In the genomic region with DNA sequence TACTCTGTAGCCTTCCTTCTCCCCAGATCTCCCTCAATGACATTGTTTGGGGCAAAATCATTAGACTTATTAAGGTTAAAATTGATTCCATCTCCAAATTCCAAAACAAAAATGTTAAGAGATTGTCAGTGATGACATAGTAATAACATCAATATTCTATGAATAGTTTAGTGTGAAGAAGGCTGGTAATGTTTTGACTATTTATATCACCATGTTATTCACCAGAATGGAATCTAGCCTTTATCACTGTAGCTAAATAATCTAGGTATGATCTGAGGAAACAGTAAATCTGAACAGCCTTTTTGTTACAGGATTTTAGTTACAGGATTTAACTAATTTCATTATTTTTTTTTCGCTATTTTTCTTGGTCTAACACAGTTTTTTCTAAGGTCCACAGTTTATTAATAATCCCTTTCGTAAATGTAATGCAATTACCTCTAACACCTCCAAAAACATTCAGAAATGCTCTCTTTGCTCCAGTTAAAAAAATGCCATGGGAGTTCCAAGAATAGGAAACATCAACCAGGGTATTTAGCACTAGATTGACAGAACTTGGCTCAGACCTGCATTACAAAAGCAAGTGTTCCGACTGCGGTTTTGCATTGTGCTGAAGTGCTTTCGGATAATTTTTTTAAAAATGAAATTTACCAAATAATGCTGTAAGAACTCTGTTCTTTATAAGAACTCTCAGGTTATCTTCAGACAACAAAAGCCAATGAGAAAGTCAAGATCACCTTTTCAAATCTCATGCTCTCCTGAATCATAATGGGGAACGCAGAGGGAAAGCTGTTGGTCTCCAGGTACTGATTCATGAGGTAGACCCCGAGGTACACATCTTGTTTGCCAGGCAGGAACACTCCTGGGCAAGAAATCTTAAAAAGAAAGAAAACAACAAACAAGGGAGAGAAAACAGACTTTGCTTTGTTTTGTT, we compare ENCODE assay signal across 8 cellular contexts. TPM values are rescaled to one million over a fixed set of nuclear protein-coding genes. Genes with fewer than 3 reads are reported as not detected.
DNase-seq lines count a peak whose midpoint lies in the region; FAIRE-seq and TF ChIP-seq lines count a peak whose summit lies in the region.

No MANE protein-coding gene starts in this region.

- H3K27ac ChIP-seq in Karpas-422 (ENCODE audit: low read length) (no peak overlapping the region), mammary epithelial cell (ENCODE audit: insufficient read depth, low read depth, low read length) (peak overlapping the region; percentile 55), mucosa of rectum (ENCODE audit: low read depth in 2 of 2, low read length in 2 of 2) (peak overlapping the region in 1 of 2 donors; percentile 93)

- no peaks in the 10 kb centered on the region for H3K9me2 ChIP-seq in Karpas-422 (replicated peaks; ENCODE audit: insufficient read depth, low read length)

- H3K4me3 ChIP-seq in Karpas-422 (ENCODE audit: low read length) (peak overlapping the region; percentile 79), mammary epithelial cell (replicated peaks in 1 of 3; ENCODE audit: insufficient read depth in 1 of 3, low read depth in 2 of 3, low read length in 3 of 3) (peak overlapping the region; percentile 76 to 92 (median 87)), mucosa of rectum (ENCODE audit: low read length in 2 of 2) (peak overlapping the region; percentile 86 to 93)

- no peak for DNase-seq in GM12892 (ENCODE audit: insufficient read length)
- DNase-seq in Karpas-422 = no peak
- peak; percentile 20 for DNase-seq in mammary epithelial cell
- DNase-seq in retina = no peak
- DNase-seq in medulla oblongata (ENCODE audit: extremely low spot score) = no peak
- DNase-seq in NOMO-1 (lab: John Stamatoyannopoulos, UW; ENCODE audit: unreplicated experiment in 2 of 2) = no peak
- no peak for DNase-seq in DMS 273 treated with DMSO at 0.1 percent for 48 hours (lab: John Stamatoyannopoulos, UW)

- TSS peak; percentile 29 for BruUV-seq in mammary epithelial cell (replicated peaks; lab: Mats Ljungman, UMichigan)

- H3K27me3 ChIP-seq in Karpas-422 (ENCODE audit: low read length) (no peaks in the 10 kb centered on the region), mammary epithelial cell (ENCODE audit: insufficient read depth, low read length) (no peaks in the 10 kb centered on the region), mucosa of rectum (ENCODE audit: control insufficient read depth in 2 of 2, insufficient read depth in 2 of 2, low read length in 2 of 2) (no peaks in the 10 kb centered on the region)

- CTCF ChIA-PET in mammary epithelial cell (lab: Charles Lee; ENCODE audit: low non-redundant PET) = interaction anchor here (0.7 kb wide), 1 partner anchor 57 kb away, joined by 5 read pairs; no protein-coding TSS in a partner anchor

- H2AFZ ChIP-seq in Karpas-422 (ENCODE audit: low read length) (peak overlapping the region; percentile 80), mammary epithelial cell (ENCODE audit: low read depth, low read length) (peak overlapping the region; percentile 94)

- intact Hi-C loops in mammary epithelial cell (cut with micrococcal nuclease) = loop anchor here (1.0 to 10.0 kb wide), 5 partner anchors 18 to 773 kb away; partner anchors contain the start of genes AK3, CDC37L1, JAK2 and PLGRKT

- WGBS in mammary epithelial cell (ENCODE audit: low coverage, missing lambda C conversion rate) = 12% methylated on average over 7 of the region's 7 CpGs

- dilution Hi-C loops in mammary epithelial cell (cut with HindIII; ENCODE audit: low sequenced_read_pairs) = no loop called here

- H3K4me1 ChIP-seq in Karpas-422 (ENCODE audit: low read length) = peaks cover 42% of the 10 kb centered on the region
- peaks cover 46% of the 10 kb centered on the region for H3K4me1 ChIP-seq in mammary epithelial cell (ENCODE audit: insufficient read depth, low read length)
- H3K4me1 ChIP-seq in mucosa of rectum (ENCODE audit: control insufficient read depth in 2 of 2, insufficient read depth in 2 of 2, low read length in 2 of 2) = peaks cover 25 to 30% of the 10 kb centered on the region in 2 donors

- FAIRE-seq in GM12892 (lab: Jason Lieb, UNC) = peak; percentile 14

- in situ Hi-C loops in mammary epithelial cell (cut with MboI; ENCODE audit: low sequenced_read_pairs in 2 of 2) = no loop called here

- H3K4me2 ChIP-seq in Karpas-422 (ENCODE audit: low read depth, low read length, poor library complexity, severe bottlenecking) = peak overlapping the region; percentile 76
- H3K4me2 ChIP-seq in mammary epithelial cell (ENCODE audit: insufficient read depth, low read depth, low read length) = peak overlapping the region; percentile 100

- H3K9ac ChIP-seq in Karpas-422 (ENCODE audit: low read length) (peak overlapping the region; percentile 81), mammary epithelial cell (ENCODE audit: insufficient read depth, low read length) (peak overlapping the region; percentile 67), mucosa of rectum (ENCODE audit: low read depth in 1 of 2, low read length in 2 of 2) (peak overlapping the region in 1 of 2 donors; percentile 93)

- TF ChIP-seq CTCF in mammary epithelial cell (conservative IDR thresholded peaks at IDR 0.05 in 1 of 2, IDR thresholded peaks at IDR 0.05 in 1 of 2; ENCODE audit: extremely low read depth in 1 of 2, insufficient read depth in 1 of 2, low read depth in 1 of 2, low read length in 2 of 2) = no peak

- H3K9me3 ChIP-seq in Karpas-422 (ENCODE audit: low read length) (no peaks in the 10 kb centered on the region), mammary epithelial cell (replicated peaks; ENCODE audit: insufficient read depth, low read length) (no peaks in the 10 kb centered on the region), mucosa of rectum (ENCODE audit: control insufficient read depth in 2 of 2, low read length in 2 of 2) (no peaks in the 10 kb centered on the region)

- TF ChIP-seq POLR2A in GM12892 (IDR thresholded peaks at IDR 0.05; ENCODE audit: low read depth, low read length) = no peak

- H3K79me2 ChIP-seq in Karpas-422 (ENCODE audit: low read length) = no peaks in the 10 kb centered on the region
- H3K79me2 ChIP-seq in mammary epithelial cell (ENCODE audit: insufficient read depth, low read length) = peaks cover 25% of the 10 kb centered on the region

- H3K36me3 ChIP-seq in Karpas-422 (ENCODE audit: insufficient read depth, low read length) (no peaks in the 10 kb centered on the region), mammary epithelial cell (ENCODE audit: insufficient read depth, low read length) (no peaks in the 10 kb centered on the region), mucosa of rectum (ENCODE audit: control insufficient read depth in 2 of 2, insufficient read depth in 2 of 2, low read length in 2 of 2) (no peaks in the 10 kb centered on the region)

- no peaks in the 10 kb centered on the region; the same call in 1 of the 2 replicates for H4K20me1 ChIP-seq in Karpas-422 (ENCODE audit: insufficient read depth, low read depth, low read length)
- H4K20me1 ChIP-seq in mammary epithelial cell (ENCODE audit: insufficient read depth, low read length) = no peaks in the 10 kb centered on the region

RNA-seq across cellular contexts. Expression of gene PLPP6, which starts 0.7 kb away (rescaled TPM):
- polyA plus RNA-seq in GM12892 (2012; ENCODE audit: missing spikeins) = 4.8 TPM
- 8.9 and 13.1 TPM in 2 replicates for total RNA-seq in Karpas-422 (2014; rRNA removed; shearing (Covaris generic); ENCODE audit: low replicate concordance)
- total RNA-seq in mammary epithelial cell = 10 to 100 TPM; 10.9 to 12.0 TPM
- polyA plus RNA-seq in mammary epithelial cell = 5.3 TPM
- polyA minus RNA-seq in mammary epithelial cell = 5.6 TPM

RNA-seq across cellular contexts. Expression of gene SPATA6L, which starts 4.8 kb away (rescaled TPM):
- polyA plus RNA-seq in GM12892 (2012; ENCODE audit: missing spikeins) = 0.68 TPM
- 0.22 and 0.69 TPM in 2 replicates for total RNA-seq in Karpas-422 (2014; rRNA removed; shearing (Covaris generic); ENCODE audit: low replicate concordance)
- total RNA-seq in mammary epithelial cell = 1 to 10 TPM in 1 of 2 donors, under 1 TPM in 1; 0.85 to 4.3 TPM
- 0.91 TPM for polyA plus RNA-seq in mammary epithelial cell
- 1.4 TPM for polyA minus RNA-seq in mammary epithelial cell

RNA-seq across cellular contexts. Expression of gene CDC37L1, which starts 17.9 kb away (rescaled TPM):
- polyA plus RNA-seq in GM12892 (2012; ENCODE audit: missing spikeins) = 8.4 TPM
- 12.0 and 17.9 TPM in 2 replicates for total RNA-seq in Karpas-422 (2014; rRNA removed; shearing (Covaris generic); ENCODE audit: low replicate concordance)
- 10 to 100 TPM; 19.0 to 20.2 TPM for total RNA-seq in mammary epithelial cell
- 7.7 TPM for polyA plus RNA-seq in mammary epithelial cell
- 2.3 TPM for polyA minus RNA-seq in mammary epithelial cell
